8 cellular contexts compared by ENCODE assay signal in the genomic region with DNA sequence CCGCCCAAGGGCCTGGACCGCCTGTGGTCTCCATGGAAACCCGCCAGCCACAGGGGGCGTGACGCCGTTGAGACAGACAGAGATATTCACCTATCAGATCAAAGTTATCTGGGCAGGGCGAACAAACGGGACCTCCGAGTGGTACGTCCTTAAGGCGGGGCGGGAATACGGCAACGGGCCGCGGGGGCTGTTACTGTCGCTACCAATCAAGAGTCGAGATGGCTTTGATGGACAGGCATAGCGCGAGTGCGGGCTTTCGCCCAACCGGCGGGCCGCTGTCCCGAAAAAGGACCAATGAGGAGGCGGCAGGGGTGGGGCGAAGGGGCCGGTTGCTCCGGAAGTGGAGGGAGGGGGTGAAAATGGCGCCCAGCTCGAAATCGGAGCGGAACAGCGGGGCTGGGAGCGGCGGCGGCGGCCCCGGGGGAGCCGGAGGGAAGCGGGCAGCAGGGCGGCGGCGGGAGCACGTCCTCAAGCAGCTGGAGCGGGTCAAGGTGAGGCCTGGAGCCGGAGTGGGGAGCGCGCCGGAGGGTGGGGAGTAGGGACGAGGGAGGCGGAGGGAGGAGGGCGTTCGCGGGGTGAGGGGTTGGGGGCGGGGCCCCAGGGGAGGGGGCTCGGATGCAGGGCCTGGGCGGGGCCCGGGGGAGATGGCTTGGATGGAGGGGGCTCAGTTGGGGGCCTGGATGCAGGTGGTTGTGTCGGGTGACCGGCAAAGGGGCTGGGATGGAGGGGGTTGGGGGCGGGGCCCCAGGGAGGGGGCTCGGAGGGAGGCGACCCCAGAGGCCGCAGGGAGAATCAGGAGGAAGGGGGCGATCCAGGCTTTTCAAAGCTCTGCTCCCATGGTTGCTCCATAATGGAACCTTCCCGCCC. TPM values are rescaled to one million over a fixed set of nuclear protein-coding genes. Genes with fewer than 3 reads are reported as not detected.
DNase-seq lines count a peak whose midpoint lies in the region; ATAC-seq, FAIRE-seq and TF ChIP-seq lines count a peak whose summit lies in the region.

DCAF15 (plus strand) TSS at position 356 of the 867 bp plus-strand sequence; CDS start at position 360, 4 bp downstream.

- H3K27ac Mint-ChIP-seq in activated CD4-positive, alpha-beta T cell treated with anti-CD3 and anti-CD28 coated beads for 36 hours = peak within 1 kb of the TSS; percentile 81

- peaks cover 3 to 24% of the 10 kb centered on the region in 2 donors for H3K36me3 ChIP-seq in kidney (ENCODE audit: control insufficient read depth in 1 of 2, insufficient read depth in 2 of 2, low read length in 2 of 2)

- H3K27me3 Mint-ChIP-seq in activated CD4-positive, alpha-beta T cell treated with anti-CD3 and anti-CD28 coated beads for 36 hours = no peaks in the 10 kb centered on the region

- H3K4me1 Mint-ChIP-seq in activated CD4-positive, alpha-beta T cell treated with anti-CD3 and anti-CD28 coated beads for 36 hours = peaks cover 16% of the 10 kb centered on the region

- no peaks in the 10 kb centered on the region for H3K9me3 ChIP-seq in kidney (ENCODE audit: control insufficient read depth in 1 of 2, low read length in 2 of 2)

- H3K4me1 ChIP-seq in kidney (ENCODE audit: control insufficient read depth in 1 of 2, insufficient read depth in 1 of 2, low read depth in 1 of 2, low read length in 2 of 2) = peaks cover 10 to 11% of the 10 kb centered on the region in 2 donors

- peak within 1 kb of the TSS; percentile 78 for H3K4me3 ChIP-seq in choroid plexus epithelial cell (ENCODE audit: low read depth, low read length)
- H3K4me3 ChIP-seq in kidney (ENCODE audit: low read length in 2 of 2) = peak within 1 kb of the TSS; percentile 75 to 77

- CTCF ChIA-PET in activated CD4-positive, alpha-beta T cell treated with anti-CD3 and anti-CD28 coated beads for 36 hours (lab: Charles Lee) = interaction anchor here (0.6 to 1.5 kb wide), 7 partner anchors 18 to 100 kb away, joined by 3 to 4 read pairs (median 3); partner anchors contain the start of gene IL27RA

- peak within 1 kb of the TSS in 1 of 2 donors; percentile 71 for H3K27ac ChIP-seq in kidney (ENCODE audit: low read depth in 2 of 2, low read length in 2 of 2)

- intact Hi-C loops in activated CD4-positive, alpha-beta T cell treated with anti-CD3 and anti-CD28 coated beads for 36 hours (cut with DNase I, micrococcal nuclease) = loop anchor here (1.0 to 5.0 kb wide), 18 partner anchors 31 to 467 kb away; partner anchors contain the start of genes RFX1 (in 2 of the 2), BRME1 (in 1 of the 2), C19orf53 (in 1 of the 2) and CC2D1A (in 1 of the 2)
- intact Hi-C loops in kidney (cut with DNase I) = no loop called here

- peak within 1 kb of the TSS in 1 of 2 donors; percentile 78 for H3K9ac ChIP-seq in kidney (ENCODE audit: low read length in 2 of 2)

- H3K4me3 Mint-ChIP-seq in activated CD4-positive, alpha-beta T cell treated with anti-CD3 and anti-CD28 coated beads for 36 hours = peak within 1 kb of the TSS; percentile 88

- no peak for TF ChIP-seq CTCF in choroid plexus epithelial cell (conservative IDR thresholded peaks at IDR 0.05; ENCODE audit: low read depth, low read length)
- TF ChIP-seq CTCF in kidney (IDR thresholded peaks at IDR 0.05; ENCODE audit: borderline replicate concordance, extremely low read depth, insufficient read depth) = peak; percentile 2

- peak; percentile 98 for ATAC-seq in HG03442 (IDR thresholded peaks at IDR 0.05; ENCODE audit: unreplicated experiment)
- peak; percentile 99 for ATAC-seq in activated CD4-positive, alpha-beta T cell treated with anti-CD3 and anti-CD28 coated beads for 36 hours

- H3K9me3 Mint-ChIP-seq in activated CD4-positive, alpha-beta T cell treated with anti-CD3 and anti-CD28 coated beads for 36 hours (ENCODE audit: low read depth) = no peaks in the 10 kb centered on the region

- H3K36me3 Mint-ChIP-seq in activated CD4-positive, alpha-beta T cell treated with anti-CD3 and anti-CD28 coated beads for 36 hours (ENCODE audit: low read depth) = peaks cover 16% of the 10 kb centered on the region

- POLR2A ChIA-PET in activated CD4-positive, alpha-beta T cell treated with anti-CD3 and anti-CD28 coated beads for 36 hours (lab: Charles Lee) = interaction anchor here (0.6 to 1.0 kb wide), 5 partner anchors 23 to 204 kb away, joined by 3 read pairs; partner anchors contain the start of genes IL27RA and RFX1

- DNase-seq in Ammon's horn (ENCODE audit: low spot score) (peak; percentile 100), GM19238 (ENCODE audit: insufficient read length, low spot score) (peak; percentile 100), NCI-H524 (lab: John Stamatoyannopoulos, UW) (peak; percentile 99 to 100), choroid plexus epithelial cell (ENCODE audit: low read depth) (peak; percentile 100), kidney (peak; percentile 100)
- DNase-seq in activated CD4-positive, alpha-beta T cell treated with anti-CD3 and anti-CD28 coated beads for 36 hours = peak; percentile 100
- DNase-seq in stimulated activated CD4-positive, alpha-beta T cell treated with anti-CD3 and anti-CD28 coated beads, Interleukin-15, amount 100 ng/mL, for 24 hours = peak; percentile 99

- FAIRE-seq in kidney (lab: Jason Lieb, UNC) = peak; percentile 97

RNA-seq across cellular contexts. Expression of gene DCAF15, which starts in this region (rescaled TPM):
- 10 to 100 TPM; 55.8 to 61.6 TPM for total RNA-seq in activated CD4-positive, alpha-beta T cell treated with anti-CD3 and anti-CD28 coated beads for 36 hours
- 35.5 TPM for total RNA-seq in kidney
- polyA plus RNA-seq in kidney (ENCODE audit: insufficient read depth, low read depth, low replicate concordance) = 21.9 TPM
